27 cellular contexts compared by ENCODE assay signal in the genomic region with DNA sequence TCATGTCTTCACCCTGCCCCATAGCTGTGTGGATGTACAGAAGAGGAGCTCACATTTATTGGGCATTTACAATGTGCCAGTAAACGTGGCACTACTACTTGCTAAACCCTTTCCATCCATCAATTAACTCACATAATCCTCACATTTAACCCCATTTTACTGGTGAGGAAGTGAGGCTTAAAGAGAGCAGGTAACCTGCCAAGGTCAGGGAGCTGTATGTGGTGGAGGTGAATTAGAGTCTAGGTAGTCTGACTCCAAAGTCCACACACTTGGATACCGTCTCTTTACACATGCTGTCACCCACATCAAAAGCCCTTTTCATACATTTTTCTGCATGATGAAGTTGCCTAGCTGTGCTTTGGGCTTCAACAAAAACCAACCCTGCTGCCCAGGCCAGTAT.
"Had no signal": no experiment of that assay in that cellular context is flagged by ENCODE, and none has a peak within 500 bp of the region (broad histone marks: within the 10 kb centered on the region; RNA-seq: fewer than 3 reads in every experiment).

No MANE protein-coding gene starts in this region.

- H3K27me3 Mint-ChIP-seq: activated CD8-positive, alpha-beta T cell treated with anti-CD3 and anti-CD28 coated beads for 36 hours; activated T-helper 17 cell treated with anti-CD3 and anti-CD28 coated beads, Interleukin-2, amount 50 U/mL, for 72 hours had no signal

- H3K9me3 ChIP-seq: esophagus squamous epithelium, gastroesophageal sphincter, heart right ventricle had no signal

- H3K4me1 ChIP-seq: gastroesophageal sphincter, heart right ventricle had no signal

- H3K4me3 Mint-ChIP-seq: activated CD8-positive, alpha-beta T cell treated with anti-CD3 and anti-CD28 coated beads for 36 hours; activated naive CD8-positive, alpha-beta T cell; activated T-cell treated with anti-CD3 and anti-CD28 coated beads, Interleukin-2, amount 50 U/mL, for 4 hours; activated T-helper 17 cell treated with anti-CD3 and anti-CD28 coated beads, Interleukin-2, amount 50 U/mL, for 72 hours; WTC11 had no signal

- DNase-seq: activated CD4-positive, alpha-beta T cell treated with anti-CD3 and anti-CD28 coated beads for 48 hours; activated CD4-positive, alpha-beta T cell treated with anti-CD3 and anti-CD28 coated beads, Interleukin-2, amount 50 U/mL, for 1 hour; activated CD4-positive, alpha-beta T cell treated with anti-CD3 and anti-CD28 coated beads, Interleukin-2, amount 50 U/mL, for 48 hours; activated CD8-positive, alpha-beta memory T cell treated with anti-CD3 and anti-CD28 coated beads for 24 hours; activated CD8-positive, alpha-beta T cell treated with anti-CD3 and anti-CD28 coated beads for 36 hours; activated effector memory CD4-positive, alpha-beta T cell treated with Interleukin-2 at 50 U/mL for 16 hours; activated gamma-delta T cell treated with Interleukin-2 at 50 U/mL for 16 hours; activated naive CD4-positive, alpha-beta T cell treated with anti-CD3 and anti-CD28 coated beads, Interleukin-2, amount 50 U/mL, for 16 hours; activated naive CD4-positive, alpha-beta T cell treated with Interleukin-2 at 50 U/mL for 16 hours; activated T-cell treated with anti-CD3 and anti-CD28 coated beads, Interleukin-2, amount 50 U/mL, for 4 hours; amniotic stem cell; anterior cingulate cortex; brain microvascular endothelial cell; caudate nucleus; effector CD8-positive, alpha-beta T cell; esophagus squamous epithelium; foreskin melanocyte; heart right ventricle; T-helper 2 cell had no signal

- H3K36me3 ChIP-seq: brain microvascular endothelial cell, esophagus squamous epithelium, gastroesophageal sphincter, heart right ventricle had no signal

- H3K4me3 ChIP-seq: esophagus squamous epithelium, gastroesophageal sphincter, heart right ventricle had no signal

- H3K27ac Mint-ChIP-seq: activated CD8-positive, alpha-beta T cell treated with anti-CD3 and anti-CD28 coated beads for 36 hours; activated naive CD8-positive, alpha-beta T cell; activated T-helper 17 cell treated with anti-CD3 and anti-CD28 coated beads, Interleukin-2, amount 50 U/mL, for 72 hours; WTC11 had no signal

- FAIRE-seq: astrocyte, colon, endometrium, endothelial cell of umbilical vein had no signal

- H3K36me3 Mint-ChIP-seq: activated naive CD8-positive, alpha-beta T cell; WTC11 had no signal

- ATAC-seq: activated CD8-positive, alpha-beta T cell treated with anti-CD3 and anti-CD28 coated beads for 36 hours; activated T-cell treated with anti-CD3 and anti-CD28 coated beads, Interleukin-2, amount 50 U/mL, for 4 hours; activated T-helper 17 cell treated with anti-CD3 and anti-CD28 coated beads, Interleukin-2, amount 50 U/mL, for 72 hours; gastroesophageal sphincter; heart right ventricle; WTC11 had no signal

- H3K27me3 ChIP-seq: brain microvascular endothelial cell, esophagus squamous epithelium, gastroesophageal sphincter, heart right ventricle had no signal

- H3K9me3 Mint-ChIP-seq: activated CD8-positive, alpha-beta T cell treated with anti-CD3 and anti-CD28 coated beads for 36 hours; activated T-cell treated with anti-CD3 and anti-CD28 coated beads, Interleukin-2, amount 50 U/mL, for 4 hours; activated T-helper 17 cell treated with anti-CD3 and anti-CD28 coated beads, Interleukin-2, amount 50 U/mL, for 72 hours had no signal

- H3K4me1 Mint-ChIP-seq: activated T-helper 17 cell treated with anti-CD3 and anti-CD28 coated beads, Interleukin-2, amount 50 U/mL, for 72 hours had no signal
